Comparison of ENCODE assay signal across 17 cellular contexts in the genomic region with DNA sequence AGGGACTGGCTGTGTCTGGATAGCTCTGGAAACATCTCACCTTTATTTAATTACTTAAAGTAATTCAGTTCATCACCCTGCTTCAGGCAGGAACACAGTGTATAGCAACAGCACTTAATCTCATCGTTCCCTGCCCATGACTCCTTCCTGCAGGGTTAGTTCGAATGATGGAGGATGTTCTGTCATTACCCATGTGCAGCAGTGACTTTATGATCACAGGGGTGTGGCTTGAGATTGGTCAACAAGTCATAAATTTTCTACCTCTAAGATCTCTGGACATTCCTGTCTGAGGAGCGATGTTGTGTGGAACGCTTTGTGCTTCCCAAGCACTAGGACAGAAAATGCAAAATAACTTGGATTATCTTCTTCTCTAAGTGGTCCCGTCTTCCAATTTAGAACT. TPM values are rescaled to one million over a fixed set of nuclear protein-coding genes. Genes with fewer than 3 reads are reported as not detected.
"Had no signal": no experiment of that assay in that cellular context is flagged by ENCODE, and none has a peak within 500 bp of the region (broad histone marks: within the 10 kb centered on the region; RNA-seq: fewer than 3 reads in every experiment).

No MANE protein-coding gene starts in this region.

- H3K36me3 ChIP-seq: heart left ventricle, neutrophil, right atrium auricular region had no signal

- H3K9me3 Mint-ChIP-seq: naive thymus-derived CD8-positive, alpha-beta T cell; type B pancreatic cell had no signal

- H3K4me3 ChIP-seq: coronary artery, heart left ventricle, right atrium auricular region, smooth muscle cell had no signal

- H3K27ac Mint-ChIP-seq: endodermal cell; naive thymus-derived CD8-positive, alpha-beta T cell; type B pancreatic cell had no signal

- H3K27me3 ChIP-seq: heart left ventricle, right atrium auricular region had no signal

- DNase-seq: effector CD4-positive, alpha-beta T cell; endodermal cell; erythroblast; heart left ventricle; kidney glomerular epithelial cell; mammary epithelial cell; naive thymus-derived CD8-positive, alpha-beta T cell; stimulated activated CD4-positive, alpha-beta T cell treated with anti-CD3 and anti-CD28 coated beads, Interleukin-2, amount 100 ng/mL, for 48 hours; stimulated activated naive CD4-positive, alpha-beta T cell treated with Interleukin-2 at 50 U/mL for 16 hours had no signal

- H3K36me3 Mint-ChIP-seq: naive thymus-derived CD8-positive, alpha-beta T cell; type B pancreatic cell had no signal

- H3K4me1 ChIP-seq: heart left ventricle, right atrium auricular region had no signal

- H3K27ac ChIP-seq: coronary artery, heart left ventricle, neutrophil, right atrium auricular region had no signal

- H3K9me3 ChIP-seq: heart left ventricle, neutrophil, right atrium auricular region had no signal

- FAIRE-seq: endothelial cell of umbilical vein, islet of Langerhans, urothelium cell line had no signal

- ATAC-seq: heart left ventricle; naive thymus-derived CD8-positive, alpha-beta T cell had no signal

RNA-seq across cellular contexts. Expression of a gene that starts 37.2 kb away (rescaled TPM):
- total RNA-seq: naive thymus-derived CD8-positive, alpha-beta T cell had no signal
- polyA plus RNA-seq: naive thymus-derived CD8-positive, alpha-beta T cell had no signal
